In the genomic region with DNA sequence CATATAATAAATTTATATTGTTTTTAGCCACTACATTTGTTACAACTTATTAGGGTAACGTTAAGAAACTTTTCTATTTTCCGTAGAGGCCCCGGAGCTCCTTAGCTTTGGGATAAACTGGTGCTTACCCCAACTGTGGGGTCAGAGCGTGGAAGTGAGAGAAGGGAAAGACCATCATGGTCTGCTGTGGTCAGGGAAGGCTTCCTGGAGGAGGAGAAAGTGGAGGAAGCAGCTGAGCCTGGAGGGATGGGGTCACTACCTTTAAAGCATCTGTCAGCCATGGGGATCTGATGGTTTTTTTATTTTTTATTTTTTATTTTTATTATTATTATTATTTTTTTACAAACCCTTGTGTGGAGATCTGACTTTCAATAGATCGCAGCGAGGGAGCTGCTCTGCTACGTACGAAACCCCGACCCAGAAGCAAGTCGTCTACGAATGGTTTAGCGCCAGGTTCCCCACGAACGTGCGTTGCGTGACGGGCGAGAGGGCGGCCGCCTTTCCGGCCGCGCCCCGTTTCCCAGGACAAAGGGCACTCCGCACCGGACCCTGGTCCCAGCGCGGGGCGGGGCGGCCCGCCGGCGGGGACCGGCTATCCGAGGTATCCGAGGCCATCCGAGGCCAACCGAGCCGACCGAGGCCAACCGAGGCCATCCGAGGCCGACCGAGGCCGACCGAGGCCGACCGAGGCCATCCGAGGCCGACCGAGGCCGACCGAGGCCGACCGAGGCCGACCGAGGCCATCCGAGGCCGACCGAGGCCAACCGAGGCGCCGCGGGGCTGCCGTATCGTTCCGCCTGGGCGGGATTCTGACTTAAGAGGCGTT, we compare ENCODE assay signal across 8 cellular contexts.
DNase-seq lines count a peak whose midpoint lies in the region; TF ChIP-seq lines count a peak whose summit lies in the region.

No MANE protein-coding gene starts in this region.

- H3K36me3 ChIP-seq in effector memory CD4-positive, alpha-beta T cell (ENCODE audit: control insufficient read depth, insufficient read depth, low read length) = no peaks in the 10 kb centered on the region
- peaks cover 0 to 20% of the 10 kb centered on the region in 2 experiments for H3K36me3 ChIP-seq in mesenchymal stem cell (ENCODE audit: control insufficient read depth in 1 of 2, insufficient read depth in 2 of 2, low read depth in 1 of 2, low read length in 2 of 2)

- no peaks in the 10 kb centered on the region for H3K9me3 ChIP-seq in effector memory CD4-positive, alpha-beta T cell (ENCODE audit: control insufficient read depth, low read length)
- peaks cover 7% of the 10 kb centered on the region for H3K9me3 ChIP-seq in mesenchymal stem cell (ENCODE audit: control insufficient read depth, low read length)

- peak overlapping the region in 1 of 2 experiments; percentile 49 for H3K14ac ChIP-seq in mesenchymal stem cell (ENCODE audit: low read length in 2 of 2)

- H3K79me1 ChIP-seq in mesenchymal stem cell (replicated peaks; ENCODE audit: low read length, poor library complexity, severe bottlenecking) = no peaks in the 10 kb centered on the region

- H2BK15ac ChIP-seq in mesenchymal stem cell (ENCODE audit: low read depth, poor library complexity, severe bottlenecking) = no peak overlapping the region

- peak overlapping the region; percentile 64 for H2AFZ ChIP-seq in mesenchymal stem cell (ENCODE audit: low read depth, low read length)

- peak overlapping the region; percentile 63 for H3K27ac ChIP-seq in effector memory CD4-positive, alpha-beta T cell (ENCODE audit: insufficient read depth, low read length, poor library complexity, severe bottlenecking)
- H3K27ac ChIP-seq in mesenchymal stem cell (ENCODE audit: low read length, poor library complexity, severe bottlenecking) = peak overlapping the region; percentile 58

- H4K8ac ChIP-seq in mesenchymal stem cell (ENCODE audit: low read length) = peak overlapping the region; percentile 81

- H3K4ac ChIP-seq in mesenchymal stem cell (ENCODE audit: low read depth in 1 of 2, low read length in 2 of 2) = peak overlapping the region in 1 of 2 experiments; percentile 88

- H3K27ac Mint-ChIP-seq in HFFc6 = peak overlapping the region; percentile 86

- DNase-seq in DMS 273 treated with DMSO at 0.1 percent for 48 hours (lab: John Stamatoyannopoulos, UW) = peak; percentile 46
- DNase-seq in HFFc6 = peak; percentile 72
- DNase-seq in NCI-H2227 (lab: John Stamatoyannopoulos, UW; ENCODE audit: unreplicated experiment) = peak; percentile 89
- DNase-seq in activated CD8-positive, alpha-beta memory T cell treated with anti-CD3 and anti-CD28 coated beads for 4 hours (ENCODE audit: low read depth in 2 of 2) = peak; percentile 44 to 60
- DNase-seq in effector memory CD4-positive, alpha-beta T cell = peak; percentile 27 to 77 (median 62)
- DNase-seq in mesenchymal stem cell = peak; percentile 73
- DNase-seq in stimulated activated CD4-positive, alpha-beta T cell treated with anti-CD3 and anti-CD28 coated beads, TNF-alpha, amount 100 ng/mL, for 24 hours (ENCODE audit: low read depth in 3 of 3) = peak; percentile 69 to 83 (median 80)
- no peak for DNase-seq in NCI-H1694 treated with DMSO at 0.1 percent for 48 hours (lab: John Stamatoyannopoulos, UW)

- no peak overlapping the region for H3K23ac ChIP-seq in mesenchymal stem cell (ENCODE audit: low read length in 2 of 2)

- no peaks in the 10 kb centered on the region; the same call in 1 of the 2 replicates for H3K9me3 Mint-ChIP-seq in HFFc6

- no peak for TF ChIP-seq CTCF in HFFc6 (IDR thresholded peaks at IDR 0.05)

- WGBS in mesenchymal stem cell = 10% methylated on average over 54 of the region's 69 CpGs

- peaks cover 1% of the 10 kb centered on the region; the same call in 1 of the 2 replicates for H3K27me3 Mint-ChIP-seq in HFFc6 (ENCODE audit: insufficient read depth)

- H3K4me1 ChIP-seq in effector memory CD4-positive, alpha-beta T cell (ENCODE audit: control insufficient read depth, insufficient read depth, low read length, poor library complexity, severe bottlenecking) = peaks cover 8% of the 10 kb centered on the region
- peaks cover 9% of the 10 kb centered on the region for H3K4me1 ChIP-seq in mesenchymal stem cell (ENCODE audit: control insufficient read depth, insufficient read depth, low read depth, low read length)

- H3K27me3 ChIP-seq in effector memory CD4-positive, alpha-beta T cell (replicated peaks; ENCODE audit: control insufficient read depth, insufficient read depth, low read length, poor library complexity, severe bottlenecking) = no peaks in the 10 kb centered on the region
- no peaks in the 10 kb centered on the region for H3K27me3 ChIP-seq in mesenchymal stem cell (ENCODE audit: control insufficient read depth in 1 of 2, insufficient read depth in 1 of 2, low read length in 2 of 2)

- peaks cover 57% of the 10 kb centered on the region for H3K4me1 Mint-ChIP-seq in HFFc6 (ENCODE audit: low read depth)

- H2AK5ac ChIP-seq in mesenchymal stem cell (ENCODE audit: low read length, severe bottlenecking) = peak overlapping the region; percentile 23

- no peak overlapping the region for H4K91ac ChIP-seq in mesenchymal stem cell (ENCODE audit: low read length)

- peak overlapping the region in 1 of 2 experiments; percentile 86 for H2BK12ac ChIP-seq in mesenchymal stem cell (ENCODE audit: low read length in 2 of 2)

- peak overlapping the region; percentile 48 for H3K4me2 ChIP-seq in mesenchymal stem cell (ENCODE audit: low read length, poor library complexity, severe bottlenecking)

- no peak overlapping the region for H2BK120ac ChIP-seq in mesenchymal stem cell (ENCODE audit: low read depth, low read length)

- peak overlapping the region; percentile 82 for H3K9ac ChIP-seq in mesenchymal stem cell (ENCODE audit: low read length)

- H3K36me3 Mint-ChIP-seq in HFFc6 (ENCODE audit: low read depth) = no peaks in the 10 kb centered on the region

- H2BK5ac ChIP-seq in mesenchymal stem cell (ENCODE audit: low read depth, low read length, poor library complexity, severe bottlenecking) = no peak overlapping the region

- peak overlapping the region in 1 of 2 experiments; percentile 87 for H3K18ac ChIP-seq in mesenchymal stem cell (ENCODE audit: low read depth in 1 of 2, low read length in 2 of 2)

- H3K4me3 Mint-ChIP-seq in HFFc6 = peak overlapping the region; percentile 76

- H3K4me3 ChIP-seq in effector memory CD4-positive, alpha-beta T cell (ENCODE audit: insufficient read depth, low read depth, low read length, poor library complexity, severe bottlenecking) = peak overlapping the region; percentile 62
- H3K4me3 ChIP-seq in mesenchymal stem cell (ENCODE audit: insufficient read depth in 1 of 2, low read depth in 1 of 2, low read length in 2 of 2) = peak overlapping the region; percentile 47 to 64
